In genomic region chr3:49787182-49787464, GRCh38 we compare ENCODE assay signal across 9 cellular contexts. TPM values are rescaled to one million over a fixed set of nuclear protein-coding genes. Genes with fewer than 3 reads are reported as not detected.
DNase-seq lines count a peak whose midpoint lies in the region; ATAC-seq and TF ChIP-seq lines count a peak whose summit lies in the region.
"Had no signal": no experiment of that assay in that cellular context is flagged by ENCODE, and none has a peak within 500 bp of the region (broad histone marks: within the 10 kb centered on the region; RNA-seq: fewer than 3 reads in every experiment).

No MANE protein-coding gene starts in this region.

- H3K9me2 ChIP-seq in SU-DHL-6 (replicated peaks; ENCODE audit: insufficient read depth, low read length) = no peaks in the 10 kb centered on the region

- H2AFZ ChIP-seq in SU-DHL-6 (ENCODE audit: low read depth, low read length, severe bottlenecking) = peak overlapping the region; percentile 85

- no peaks in the 10 kb centered on the region for H3F3A ChIP-seq in SU-DHL-6 (ENCODE audit: insufficient read depth)

- peak overlapping the region; percentile 58 for H3K4me3 ChIP-seq in GM12865 (ENCODE audit: low read depth, low read length)
- peak overlapping the region; percentile 62 for H3K4me3 ChIP-seq in SU-DHL-6 (ENCODE audit: insufficient read depth, low read length, poor library complexity, severe bottlenecking)
- peak overlapping the region; percentile 54 to 93 for H3K4me3 ChIP-seq in foreskin fibroblast (ENCODE audit: low read depth in 1 of 2, low read length in 2 of 2)
- H3K4me3 ChIP-seq in sigmoid colon = peak overlapping the region; percentile 30 to 100 (median 98)

- H3K4me2 ChIP-seq in SU-DHL-6 (ENCODE audit: low read depth, low read length, poor library complexity, severe bottlenecking) = peak overlapping the region; percentile 83

- TF ChIP-seq POLR2A in sigmoid colon (IDR thresholded peaks at IDR 0.05) (no peak), GM18505 (IDR thresholded peaks at IDR 0.05; ENCODE audit: borderline replicate concordance, extremely low read depth, insufficient read depth, insufficient read length) (no peak)

- H3K79me2 ChIP-seq in SU-DHL-6 (ENCODE audit: insufficient read depth, low read length) = peaks cover 18% of the 10 kb centered on the region

- WGBS in sigmoid colon, 2 donors = 72 to 74% methylated on average over 3 of the region's 3 CpGs

- H3K4me1 ChIP-seq in sigmoid colon = peaks cover 0 to 43% (median 42%) of the 10 kb centered on the region in 4 donors

- no peak for TF ChIP-seq EP300 in sigmoid colon (IDR thresholded peaks at IDR 0.05)

- H4K20me1 ChIP-seq in SU-DHL-6 (ENCODE audit: low read depth, low read length) = no peaks in the 10 kb centered on the region

- H3K9ac ChIP-seq in SU-DHL-6 (ENCODE audit: low read length) = peak overlapping the region; percentile 75

- TF ChIP-seq CTCF in GM12865 (IDR thresholded peaks at IDR 0.05; ENCODE audit: insufficient read depth, low read depth, low read length, missing control alignments) (no peak), SU-DHL-6 (IDR thresholded peaks at IDR 0.05; ENCODE audit: insufficient read depth, low read length, poor library complexity, severe bottlenecking) (no peak), foreskin fibroblast (IDR thresholded peaks at IDR 0.05; ENCODE audit: low read depth, low read length) (no peak), sigmoid colon (IDR thresholded peaks at IDR 0.05) (no peak)

- no peaks in the 10 kb centered on the region for H3K9me3 ChIP-seq in SU-DHL-6 (ENCODE audit: insufficient read depth, low read length)
- H3K9me3 ChIP-seq in sigmoid colon = no peaks in the 10 kb centered on the region

- H3K27me3 ChIP-seq in SU-DHL-6 (ENCODE audit: low read length) = no peaks in the 10 kb centered on the region
- H3K27me3 ChIP-seq in sigmoid colon = no peaks in the 10 kb centered on the region

- H3K36me3 ChIP-seq in SU-DHL-6 (ENCODE audit: low read length) (no peaks in the 10 kb centered on the region), sigmoid colon (peaks cover 0 to 25% (median 0%) of the 10 kb centered on the region in 4 donors)

- DNase-seq in GM12865 (ENCODE audit: low read depth) (no peak), foreskin fibroblast (peak in 1 of 2 donors; percentile 24), sigmoid colon (no peak), AG08396 (ENCODE audit: low spot score) (no peak), superior temporal gyrus (ENCODE audit: extremely low spot score) (no peak)
- no peak for DNase-seq in stimulated activated CD4-positive, alpha-beta T cell treated with anti-CD3 and anti-CD28 coated beads, Interleukin-2, amount 100 ng/mL, for 48 hours

- no peak for ATAC-seq in GM18505 (IDR thresholded peaks at IDR 0.05; ENCODE audit: unreplicated experiment)

- H3K27ac ChIP-seq in SU-DHL-6 (ENCODE audit: low read depth, low read length) (no peak overlapping the region), sigmoid colon (peak overlapping the region; percentile 93 to 99 (median 99))

- intact Hi-C loops in sigmoid colon (cut with DNase I) = loop anchor here (5.0 kb wide), 1 partner anchor 65 kb away; the partner anchor contains the start of gene GMPPB

RNA-seq across cellular contexts. Expression of gene IP6K1, which starts 0.8 kb away (rescaled TPM):
- total RNA-seq in sigmoid colon = 10 to 100 TPM; 29.1 to 37.1 (median 33.7) TPM
- 10 to 100 TPM; 13.8 to 27.1 (median 21.0) TPM for polyA plus RNA-seq in sigmoid colon

RNA-seq across cellular contexts. Expression of gene CDHR4, which starts 12.6 kb away (rescaled TPM):
- total RNA-seq in sigmoid colon = 1 to 10 TPM in 1 of 4 donors, under 1 TPM in 2, not detected in 1; 0.27 to 1.1 (median 0.99) TPM
- polyA plus RNA-seq in sigmoid colon = under 1 TPM in 1 of 3 donors, not detected in 2; 0.16 TPM
- total RNA-seq: glomerular endothelial cell had no signal

RNA-seq across cellular contexts. Expression of gene INKA1, which starts 15.9 kb away (rescaled TPM):
- 1 to 10 TPM in 3 of 4 donors, under 1 TPM in 1; 0.95 to 5.0 (median 4.1) TPM for total RNA-seq in sigmoid colon
- 1 to 10 TPM in 1 of 3 donors, under 1 TPM in 1, not detected in 1; 0.60 to 3.5 TPM for polyA plus RNA-seq in sigmoid colon

RNA-seq across cellular contexts. Expression of gene UBA7, which starts 26.6 kb away (rescaled TPM):
- 10 to 100 TPM; 28.5 to 74.2 (median 55.7) TPM for total RNA-seq in sigmoid colon
- polyA plus RNA-seq in sigmoid colon = 10 to 100 TPM; 15.6 to 92.6 (median 22.9) TPM
